ENCODE assay signal across 19 cellular contexts in genomic region chr15:73034213-73034612, GRCh38. TPM values are rescaled to one million over a fixed set of nuclear protein-coding genes. Genes with fewer than 3 reads are reported as not detected.
A peak's percentile ranks its signal among the peaks of the same experiment; 100 is the strongest.
DNase-seq lines count a peak whose midpoint lies in the region; ATAC-seq and TF ChIP-seq lines count a peak whose summit lies in the region.
"Had no signal": no experiment of that assay in that cellular context is flagged by ENCODE, and none has a peak within 500 bp of the region (broad histone marks: within the 10 kb centered on the region; RNA-seq: fewer than 3 reads in every experiment).

No MANE protein-coding gene starts in this region.

- no peak for TF ChIP-seq CTCF in GM23338 (conservative IDR thresholded peaks at IDR 0.05; ENCODE audit: low read depth in 2 of 2)
- no peak for TF ChIP-seq CTCF in brain (conservative IDR thresholded peaks at IDR 0.05)
- TF ChIP-seq CTCF in MM.1S (IDR thresholded peaks at IDR 0.05; ENCODE audit: low read length) = no peak

- ATAC-seq in GM23338 = no peak
- no peak for ATAC-seq in GM18517 (IDR thresholded peaks at IDR 0.05; ENCODE audit: unreplicated experiment)
- ATAC-seq in T-cell (replicated peaks in 1 of 4) = no peak
- ATAC-seq: HCT116, Panc1, SK-N-SH treated with all-trans-retinoic acid at 6 μM for 48 hours had no signal

- H3K27me3 Mint-ChIP-seq in GM23338 (ENCODE audit: insufficient read depth, low read depth, poor library complexity) = no peaks in the 10 kb centered on the region
- H3K27me3 Mint-ChIP-seq in brain = no peaks in the 10 kb centered on the region
- peaks cover 12 to 21% of the 10 kb centered on the region in 2 donors for H3K27me3 Mint-ChIP-seq in T-cell

- no peaks in the 10 kb centered on the region for H3K36me3 Mint-ChIP-seq in GM23338 (ENCODE audit: low read depth)
- H3K36me3 Mint-ChIP-seq in brain = no peaks in the 10 kb centered on the region
- no peaks in the 10 kb centered on the region for H3K36me3 Mint-ChIP-seq in T-cell
- H3K36me3 Mint-ChIP-seq: CD4-positive, CD25-positive, alpha-beta regulatory T cell had no signal

- no peak overlapping the region; the same call in 1 of the 2 replicates for H3K27ac Mint-ChIP-seq in GM23338
- H3K27ac Mint-ChIP-seq in brain = peak overlapping the region; percentile 24 to 92 (median 65)
- no peak overlapping the region for H3K27ac Mint-ChIP-seq in T-cell

- H3K9me3 ChIP-seq in MM.1S (replicated peaks; ENCODE audit: insufficient read depth, low read length) = no peaks in the 10 kb centered on the region

- POLR2A ChIA-PET in T-cell (lab: Charles Lee) = interaction anchor here in 1 of 2 donors (0.6 kb wide), 1 partner anchor 1052 kb away, joined by 9 read pairs; no protein-coding TSS in a partner anchor

- H3F3A ChIP-seq in GM23338 (replicated peaks; ENCODE audit: low read depth) = no peaks in the 10 kb centered on the region
- H3F3A ChIP-seq in MM.1S (ENCODE audit: insufficient read depth, low read length) = no peaks in the 10 kb centered on the region

- no peaks in the 10 kb centered on the region for H3K9me2 ChIP-seq in GM23338 (ENCODE audit: insufficient read depth)
- no peaks in the 10 kb centered on the region for H3K9me2 ChIP-seq in MM.1S (replicated peaks; ENCODE audit: insufficient read depth, low read length)

- no peak overlapping the region for H3K4me2 ChIP-seq in GM23338
- no peak overlapping the region for H3K4me2 ChIP-seq in MM.1S (ENCODE audit: low read depth, low read length)
- H3K4me2 ChIP-seq: KMS-11 had no signal

- H3K9ac ChIP-seq in MM.1S (ENCODE audit: low read length) = no peak overlapping the region
- H3K9ac ChIP-seq: KMS-11 had no signal

- no peak overlapping the region for H3K4me3 Mint-ChIP-seq in GM23338
- peak overlapping the region in 2 of 5 experiments; percentile 2 to 33 for H3K4me3 Mint-ChIP-seq in brain
- no peak overlapping the region for H3K4me3 Mint-ChIP-seq in T-cell
- H3K4me3 Mint-ChIP-seq: CD4-positive, CD25-positive, alpha-beta regulatory T cell had no signal

- H3K9me3 Mint-ChIP-seq in GM23338 = no peaks in the 10 kb centered on the region
- H3K9me3 Mint-ChIP-seq in brain = no peaks in the 10 kb centered on the region
- H3K9me3 Mint-ChIP-seq in T-cell = no peaks in the 10 kb centered on the region

- H2AFZ ChIP-seq in GM23338 (peak overlapping the region; percentile 83; the same call in 1 of the 2 replicates), MM.1S (ENCODE audit: low read length) (no peak overlapping the region)

- no peaks in the 10 kb centered on the region for H3K36me3 ChIP-seq in GM23338 (ENCODE audit: insufficient read depth)
- no peaks in the 10 kb centered on the region for H3K36me3 ChIP-seq in MM.1S (replicated peaks; ENCODE audit: insufficient read depth, low read length)

- H3K4me3 ChIP-seq in GM23338 (no peak overlapping the region), MM.1S (ENCODE audit: low read length) (no peak overlapping the region)

- H3K79me2 ChIP-seq in GM23338 (replicated peaks; ENCODE audit: insufficient read depth) (no peaks in the 10 kb centered on the region), MM.1S (ENCODE audit: low read length) (no peaks in the 10 kb centered on the region)

- H3K27me3 ChIP-seq in GM23338 (ENCODE audit: insufficient read depth) (no peaks in the 10 kb centered on the region), MM.1S (replicated peaks; ENCODE audit: insufficient read depth, low read length) (no peaks in the 10 kb centered on the region)

- DNase-seq in GM23338 (ENCODE audit: low spot score) (no peak), NCI-H446 treated with DMSO at 0.1 percent for 48 hours (lab: John Stamatoyannopoulos, UW) (peak; percentile 97), MM.1S (no peak), NOMO-1 treated with dmso at 0.1 percent for 144 hours (lab: John Stamatoyannopoulos, UW; ENCODE audit: unreplicated experiment) (no peak), T-cell (no peak)
- DNase-seq: CD4-positive, CD25-positive, alpha-beta regulatory T cell; IMR-90; MV-4-11; NCI-H1930; NCI-H226; NCI-H69; NK-92 treated with Interleukin-12 subunit alpha and Interleukin-12 subunit beta, amount 100 ng/mL, for 24 hours; T-helper 1 cell had no signal

- H3K27ac ChIP-seq in GM23338 (ENCODE audit: low read depth) = no peak overlapping the region
- no peak overlapping the region for H3K27ac ChIP-seq in MM.1S (ENCODE audit: low read length)
- H3K27ac ChIP-seq: KMS-11 had no signal

- H3K4me1 Mint-ChIP-seq in GM23338 (peaks cover 11% of the 10 kb centered on the region; the same call in 2 of the 3 replicates), brain (peaks cover 27% of the 10 kb centered on the region), T-cell (no peaks in the 10 kb centered on the region)
- H3K4me1 Mint-ChIP-seq: CD4-positive, CD25-positive, alpha-beta regulatory T cell had no signal

- no peaks in the 10 kb centered on the region for H4K20me1 ChIP-seq in GM23338 (replicated peaks; ENCODE audit: insufficient read depth)
- no peaks in the 10 kb centered on the region for H4K20me1 ChIP-seq in MM.1S (ENCODE audit: insufficient read depth, low read length)

- peaks cover 13% of the 10 kb centered on the region for H3K4me1 ChIP-seq in GM23338 (ENCODE audit: insufficient read depth)
- peaks cover 8% of the 10 kb centered on the region for H3K4me1 ChIP-seq in MM.1S (ENCODE audit: low read length)

- CTCF ChIA-PET in T-cell (lab: Charles Lee) = no interaction called here

TF ChIP-seq in GM23338, 12 proteins besides CTCF, POLR2A, EP300 and RAD21 (continues in another document):
- no peak for TF ChIP-seq STAT1 (IDR thresholded peaks at IDR 0.05; ENCODE audit: unreplicated experiment)
- TF ChIP-seq NANOG (IDR thresholded peaks at IDR 0.05; ENCODE audit: borderline replicate concordance) = no peak
- TF ChIP-seq POLR2AphosphoS5 (IDR thresholded peaks at IDR 0.05; ENCODE audit: low read depth) = no peak
- no peak for TF ChIP-seq ZNF114 (CRISPR knock-in tag; IDR thresholded peaks at IDR 0.05)
- no peak for TF ChIP-seq ZNF331 (CRISPR knock-in tag; IDR thresholded peaks at IDR 0.05; ENCODE audit: low read depth)
- no peak for TF ChIP-seq REST (IDR thresholded peaks at IDR 0.05; ENCODE audit: unreplicated experiment)

RNA-seq across cellular contexts. Expression of gene NEO1, which starts 18.1 kb away (rescaled TPM):
- 40.6 and 45.8 TPM in 2 replicates for total RNA-seq in GM23338 (2014; rRNA removed; shearing (Covaris generic))
- polyA plus RNA-seq in GM23338 (2016; fragmentation: Nextera tagmentation; extraction: Ambion mirVana) (7.9 and 8.4 TPM in 2 replicates), brain (ENCODE audit: insufficient read depth, low read depth, low replicate concordance) (64.2 TPM)
- total RNA-seq in T-cell = 10 to 100 TPM in 3 of 5 donors, 1 to 10 TPM in 2; 5.0 to 16.6 (median 10.2) TPM

Comparison
In these comparisons a context has a peak if more than half of its experiments do, and no peak if none do; other contexts are left out.
1. H3K27ac Mint-ChIP-seq: peak in brain (5 of 5); none in GM23338 (single experiment) and T-cell (0 of 2).